Comparison of ENCODE assay signal across 12 cellular contexts in the genomic region with DNA sequence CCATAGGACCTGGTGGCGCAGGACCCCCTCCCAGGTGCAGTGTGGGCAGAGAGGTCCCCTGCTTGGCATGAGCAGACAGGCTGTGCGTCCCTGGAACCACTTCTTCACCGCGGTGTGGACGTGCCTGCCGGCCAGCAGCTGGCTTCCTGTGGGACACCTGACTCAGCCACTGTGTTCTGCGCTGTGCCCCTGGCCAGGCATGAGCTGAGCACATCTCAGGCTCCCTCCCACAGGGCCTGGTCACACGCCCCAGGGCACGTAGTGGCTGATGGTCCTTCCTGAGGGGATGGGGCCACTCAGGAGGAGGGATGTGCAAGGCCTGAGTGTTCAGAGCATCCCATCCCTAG. TPM values are rescaled to one million over a fixed set of nuclear protein-coding genes. Genes with fewer than 3 reads are reported as not detected.
A peak's percentile ranks its signal among the peaks of the same experiment; 100 is the strongest.
DNase-seq lines count a peak whose midpoint lies in the region; ATAC-seq and TF ChIP-seq lines count a peak whose summit lies in the region.
"Had no signal": no experiment of that assay in that cellular context is flagged by ENCODE, and none has a peak within 500 bp of the region (broad histone marks: within the 10 kb centered on the region; RNA-seq: fewer than 3 reads in every experiment).

No MANE protein-coding gene starts in this region.

- CTCF ChIA-PET in HCT116 (lab: Charles Lee): interaction anchor here (1.1 kb wide), 1 partner anchor 13 kb away, joined by 3 read pairs; no protein-coding TSS in a partner anchor

- no peaks in the 10 kb centered on the region for H3K9me3 Mint-ChIP-seq in stimulated activated effector memory CD8-positive, alpha-beta T cell treated with anti-CD3 and anti-CD28 coated beads, Interleukin-12 subunit alpha, Interleukin-12 subunit beta, amount 100 ng/mL, for 72 hours
- H3K9me3 Mint-ChIP-seq: activated T-helper 1 cell treated with anti-CD3 and anti-CD28 coated beads, Interleukin-12 subunit alpha, Interleukin-12 subunit beta, Interleukin-2, Interleukin-4 antibody, amounts not matched to agents 30 ng/mL and 10 ng/mL and 1 ng/mL, durations not matched to agents 14 hours and 24 hours and 36 hours had no signal

- H4K20me1 ChIP-seq in HCT116 (ENCODE audit: insufficient read depth): no peaks in the 10 kb centered on the region

- no peaks in the 10 kb centered on the region for H3K27me3 ChIP-seq in HCT116 (ENCODE audit: insufficient read depth, low read length)

- no peaks in the 10 kb centered on the region for H3K36me3 ChIP-seq in HCT116 (ENCODE audit: control insufficient read depth in 1 of 2, insufficient read depth in 2 of 2, low read length in 2 of 2)

- H3K36me3 Mint-ChIP-seq in stimulated activated effector memory CD8-positive, alpha-beta T cell treated with anti-CD3 and anti-CD28 coated beads, Interleukin-12 subunit alpha, Interleukin-12 subunit beta, amount 100 ng/mL, for 72 hours: peaks cover 1% of the 10 kb centered on the region

- peaks cover 41 to 55% of the 10 kb centered on the region in 2 experiments for H3K4me1 ChIP-seq in HCT116 (ENCODE audit: control insufficient read depth in 1 of 2, insufficient read depth in 2 of 2, low read length in 2 of 2)

- H3K27ac ChIP-seq in HCT116 (ENCODE audit: low read depth, low read length): peak overlapping the region; percentile 80; the same call in 1 of the 2 replicates

- TF ChIP-seq POLR2A in HCT116 (IDR thresholded peaks at IDR 0.05; ENCODE audit: borderline replicate concordance, extremely low read depth, insufficient read depth, insufficient read length): no peak

- no peak overlapping the region for H3K4me3 Mint-ChIP-seq in stimulated activated effector memory CD8-positive, alpha-beta T cell treated with anti-CD3 and anti-CD28 coated beads, Interleukin-12 subunit alpha, Interleukin-12 subunit beta, amount 100 ng/mL, for 72 hours
- H3K4me3 Mint-ChIP-seq: activated T-helper 1 cell treated with anti-CD3 and anti-CD28 coated beads, Interleukin-12 subunit alpha, Interleukin-12 subunit beta, Interleukin-2, Interleukin-4 antibody, amounts not matched to agents 30 ng/mL and 10 ng/mL and 1 ng/mL, durations not matched to agents 14 hours and 24 hours and 36 hours had no signal

- TF ChIP-seq RAD21 in HCT116 (IDR thresholded peaks at IDR 0.05; ENCODE audit: low read depth): no peak

- TF ChIP-seq CTCF in HCT116 (IDR thresholded peaks at IDR 0.05 in 2 of 3, conservative IDR thresholded peaks at IDR 0.05 in 1 of 3; ENCODE audit: borderline replicate concordance in 1 of 3, insufficient read depth in 1 of 3, low read depth in 2 of 3, low read length in 2 of 3) (no peak), cardiac fibroblast (IDR thresholded peaks at IDR 0.05; ENCODE audit: low read depth, low read length) (no peak)

- no peaks in the 10 kb centered on the region for H3K9me2 ChIP-seq in HCT116 (ENCODE audit: insufficient read depth)

- H3K9me3 ChIP-seq in HCT116 (ENCODE audit: control insufficient read depth in 1 of 2, insufficient read depth in 1 of 2, low read depth in 1 of 2, low read length in 2 of 2): no peaks in the 10 kb centered on the region
- H3K9me3 ChIP-seq: mucosa of descending colon had no signal

- no peak for ATAC-seq in HCT116
- peak; percentile 14 for ATAC-seq in stimulated activated effector memory CD8-positive, alpha-beta T cell treated with anti-CD3 and anti-CD28 coated beads, Interleukin-12 subunit alpha, Interleukin-12 subunit beta, amount 100 ng/mL, for 72 hours
- ATAC-seq in HG02623 (IDR thresholded peaks at IDR 0.05; ENCODE audit: unreplicated experiment): no peak
- ATAC-seq in GM18909 (IDR thresholded peaks at IDR 0.05; ENCODE audit: poor library complexity, unreplicated experiment): no peak
- no peak for ATAC-seq in HG03457 (IDR thresholded peaks at IDR 0.05; ENCODE audit: unreplicated experiment)

- DNase-seq in HCT116 (ENCODE audit: low read depth, low spot score) (no peak), cardiac fibroblast (ENCODE audit: low read depth in 2 of 2) (peak; percentile 20 to 76), kidney tubule cell (ENCODE audit: low spot score) (peak; percentile 65), C1 segment of cervical spinal cord (lab: John Stamatoyannopoulos, UW) (no peak)
- no peak for DNase-seq in stimulated activated effector memory CD8-positive, alpha-beta T cell treated with anti-CD3 and anti-CD28 coated beads, Interleukin-12 subunit alpha, Interleukin-12 subunit beta, amount 100 ng/mL, for 72 hours (ENCODE audit: low spot score in 2 of 2)
- DNase-seq: COR-L47, NCI-H748 treated with DMSO at 0.1 percent for 48 hours had no signal

- H3K9ac ChIP-seq in HCT116 (ENCODE audit: low read length): peak overlapping the region; percentile 50

- H2AFZ ChIP-seq in HCT116 (ENCODE audit: low read depth, low read length, poor library complexity, severe bottlenecking): no peak overlapping the region

- no peaks in the 10 kb centered on the region for H3K79me2 ChIP-seq in HCT116 (ENCODE audit: insufficient read depth, low read length)

- no peaks in the 10 kb centered on the region for H3K4me1 Mint-ChIP-seq in stimulated activated effector memory CD8-positive, alpha-beta T cell treated with anti-CD3 and anti-CD28 coated beads, Interleukin-12 subunit alpha, Interleukin-12 subunit beta, amount 100 ng/mL, for 72 hours

- RAD21 ChIA-PET in HCT116 (lab: Charles Lee; ENCODE audit: low non-redundant PET in 1 of 2, low total read pairs in 2 of 2, uncharacterized antibody in 2 of 2, unreplicated experiment in 2 of 2): no interaction called here

- no peak overlapping the region for H3K27ac Mint-ChIP-seq in stimulated activated effector memory CD8-positive, alpha-beta T cell treated with anti-CD3 and anti-CD28 coated beads, Interleukin-12 subunit alpha, Interleukin-12 subunit beta, amount 100 ng/mL, for 72 hours
- H3K27ac Mint-ChIP-seq: activated T-helper 1 cell treated with anti-CD3 and anti-CD28 coated beads, Interleukin-12 subunit alpha, Interleukin-12 subunit beta, Interleukin-2, Interleukin-4 antibody, amounts not matched to agents 30 ng/mL and 10 ng/mL and 1 ng/mL, durations not matched to agents 14 hours and 24 hours and 36 hours had no signal

- BruUV-seq in HCT116 (replicated peaks; lab: Mats Ljungman, UMichigan): no TSS peak

- H3K4me2 ChIP-seq in HCT116 (ENCODE audit: low read length): peak overlapping the region; percentile 89

- H3K4me3 ChIP-seq in HCT116 (replicated peaks in 1 of 2; ENCODE audit: low read depth in 1 of 2, low read length in 2 of 2) (no peak overlapping the region), cardiac fibroblast (replicated peaks in 1 of 2; ENCODE audit: low read depth in 2 of 2, low read length in 2 of 2) (no peak overlapping the region)
- H3K4me3 ChIP-seq: mucosa of descending colon had no signal

- POLR2A ChIA-PET in HCT116 (lab: Charles Lee): interaction anchor here (1.0 to 1.1 kb wide), 2 partner anchors 13 to 49 kb away, joined by 3 to 4 read pairs; no protein-coding TSS in a partner anchor

- intact Hi-C loops in HCT116 (cut with micrococcal nuclease): no loop called here

TF ChIP-seq in HCT116, 20 proteins besides CTCF, POLR2A, EP300 and RAD21:
- TF ChIP-seq, protein P1, sequence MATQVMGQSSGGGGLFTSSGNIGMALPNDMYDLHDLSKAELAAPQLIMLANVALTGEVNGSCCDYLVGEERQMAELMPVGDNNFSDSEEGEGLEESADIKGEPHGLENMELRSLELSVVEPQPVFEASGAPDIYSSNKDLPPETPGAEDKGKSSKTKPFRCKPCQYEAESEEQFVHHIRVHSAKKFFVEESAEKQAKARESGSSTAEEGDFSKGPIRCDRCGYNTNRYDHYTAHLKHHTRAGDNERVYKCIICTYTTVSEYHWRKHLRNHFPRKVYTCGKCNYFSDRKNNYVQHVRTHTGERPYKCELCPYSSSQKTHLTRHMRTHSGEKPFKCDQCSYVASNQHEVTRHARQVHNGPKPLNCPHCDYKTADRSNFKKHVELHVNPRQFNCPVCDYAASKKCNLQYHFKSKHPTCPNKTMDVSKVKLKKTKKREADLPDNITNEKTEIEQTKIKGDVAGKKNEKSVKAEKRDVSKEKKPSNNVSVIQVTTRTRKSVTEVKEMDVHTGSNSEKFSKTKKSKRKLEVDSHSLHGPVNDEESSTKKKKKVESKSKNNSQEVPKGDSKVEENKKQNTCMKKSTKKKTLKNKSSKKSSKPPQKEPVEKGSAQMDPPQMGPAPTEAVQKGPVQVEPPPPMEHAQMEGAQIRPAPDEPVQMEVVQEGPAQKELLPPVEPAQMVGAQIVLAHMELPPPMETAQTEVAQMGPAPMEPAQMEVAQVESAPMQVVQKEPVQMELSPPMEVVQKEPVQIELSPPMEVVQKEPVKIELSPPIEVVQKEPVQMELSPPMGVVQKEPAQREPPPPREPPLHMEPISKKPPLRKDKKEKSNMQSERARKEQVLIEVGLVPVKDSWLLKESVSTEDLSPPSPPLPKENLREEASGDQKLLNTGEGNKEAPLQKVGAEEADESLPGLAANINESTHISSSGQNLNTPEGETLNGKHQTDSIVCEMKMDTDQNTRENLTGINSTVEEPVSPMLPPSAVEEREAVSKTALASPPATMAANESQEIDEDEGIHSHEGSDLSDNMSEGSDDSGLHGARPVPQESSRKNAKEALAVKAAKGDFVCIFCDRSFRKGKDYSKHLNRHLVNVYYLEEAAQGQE (IDR thresholded peaks at IDR 0.05; ENCODE audit: low read depth): no peak
- TF ChIP-seq, protein P2, sequence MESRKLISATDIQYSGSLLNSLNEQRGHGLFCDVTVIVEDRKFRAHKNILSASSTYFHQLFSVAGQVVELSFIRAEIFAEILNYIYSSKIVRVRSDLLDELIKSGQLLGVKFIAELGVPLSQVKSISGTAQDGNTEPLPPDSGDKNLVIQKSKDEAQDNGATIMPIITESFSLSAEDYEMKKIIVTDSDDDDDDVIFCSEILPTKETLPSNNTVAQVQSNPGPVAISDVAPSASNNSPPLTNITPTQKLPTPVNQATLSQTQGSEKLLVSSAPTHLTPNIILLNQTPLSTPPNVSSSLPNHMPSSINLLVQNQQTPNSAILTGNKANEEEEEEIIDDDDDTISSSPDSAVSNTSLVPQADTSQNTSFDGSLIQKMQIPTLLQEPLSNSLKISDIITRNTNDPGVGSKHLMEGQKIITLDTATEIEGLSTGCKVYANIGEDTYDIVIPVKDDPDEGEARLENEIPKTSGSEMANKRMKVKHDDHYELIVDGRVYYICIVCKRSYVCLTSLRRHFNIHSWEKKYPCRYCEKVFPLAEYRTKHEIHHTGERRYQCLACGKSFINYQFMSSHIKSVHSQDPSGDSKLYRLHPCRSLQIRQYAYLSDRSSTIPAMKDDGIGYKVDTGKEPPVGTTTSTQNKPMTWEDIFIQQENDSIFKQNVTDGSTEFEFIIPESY (IDR thresholded peaks at IDR 0.05; ENCODE audit: extremely low read depth, insufficient replicate concordance, low read length): no peak
- TF ChIP-seq SP1 (IDR thresholded peaks at IDR 0.05; ENCODE audit: low read depth): no peak

RNA-seq across cellular contexts. Expression of gene DEPP1, which starts 3.5 kb away (rescaled TPM):
- 3.8 TPM for total RNA-seq in HCT116 (2021; ENCODE audit: unreplicated experiment)
- 8.1 and 12.6 TPM in 2 replicates for polyA plus RNA-seq in HCT116 (2012)

RNA-seq across cellular contexts. Expression of gene ZNF22, which starts 18.6 kb away (rescaled TPM):
- total RNA-seq in HCT116 (2021; ENCODE audit: unreplicated experiment): 13.5 TPM
- polyA plus RNA-seq in HCT116 (2012): 5.0 and 7.8 TPM in 2 replicates

RNA-seq across cellular contexts. Expression of gene RASSF4, which starts 22.5 kb away (rescaled TPM):
- 2.8 TPM for total RNA-seq in HCT116 (2021; ENCODE audit: unreplicated experiment)
- polyA plus RNA-seq in HCT116 (2012): 0.96 and 1.8 TPM in 2 replicates

Comparison
In these comparisons a context has a peak if more than half of its experiments do, and no peak if none do; other contexts are left out.
1. DNase-seq: peak in cardiac fibroblast (2 of 2) and kidney tubule cell (single experiment); none in HCT116 (single experiment), stimulated activated effector memory CD8-positive, alpha-beta T cell treated with anti-CD3 and anti-CD28 coated beads, Interleukin-12 subunit alpha, Interleukin-12 subunit beta, amount 100 ng/mL, for 72 hours (0 of 2) and C1 segment of cervical spinal cord (0 of 14).